Comparison of ENCODE assay signal across 8 cellular contexts in the genomic region with DNA sequence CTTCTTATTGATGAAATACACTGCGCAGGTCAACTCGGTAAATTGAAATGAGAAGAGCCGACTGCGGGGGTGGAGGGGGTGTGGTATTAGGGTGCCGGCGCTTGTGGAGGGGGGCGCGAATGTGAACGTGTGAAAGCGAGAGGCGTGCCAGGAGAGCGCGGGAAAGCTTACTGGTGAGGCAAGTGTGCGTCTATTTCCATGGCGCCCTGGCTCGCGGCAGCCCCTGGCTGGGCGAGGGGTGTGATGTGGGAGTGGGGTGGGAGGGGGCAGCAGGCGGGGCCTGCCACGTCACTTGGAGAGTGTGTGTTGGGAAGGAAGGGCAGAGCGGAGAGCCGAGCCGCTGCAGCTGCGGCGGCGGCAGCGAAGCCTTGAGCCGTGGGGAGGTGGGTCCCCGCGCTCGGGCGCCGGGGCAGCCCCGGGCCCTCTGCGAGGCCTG.
A peak's percentile ranks its signal among the peaks of the same experiment; 100 is the strongest.
DNase-seq lines count a peak whose midpoint lies in the region; ATAC-seq and TF ChIP-seq lines count a peak whose summit lies in the region.

No MANE protein-coding gene starts in this region.

- no peak overlapping the region for H3K4me3 ChIP-seq in GM06990 (replicated peaks; ENCODE audit: low read depth, low read length)

- no peak for ATAC-seq in HG02798 (IDR thresholded peaks at IDR 0.05; ENCODE audit: poor library complexity, unreplicated experiment)

- H3K36me3 Mint-ChIP-seq in glutamatergic neuron (ENCODE audit: unreplicated experiment) = peaks cover 13% of the 10 kb centered on the region

- H3K27ac Mint-ChIP-seq in glutamatergic neuron (ENCODE audit: unreplicated experiment) = no peak overlapping the region

- H3K4me1 Mint-ChIP-seq in glutamatergic neuron (ENCODE audit: low read depth, unreplicated experiment) = peaks cover 24% of the 10 kb centered on the region

- DNase-seq in GM06990 (ENCODE audit: extremely low read depth, insufficient read length) (peak; percentile 67), NCI-H748 treated with DMSO at 0.1 percent for 48 hours (lab: John Stamatoyannopoulos, UW) (peak; percentile 45), glutamatergic neuron (peak; percentile 78), posterior cingulate gyrus (peak in 9 of 10 donors; percentile 27 to 92 (median 55)), HPDE6-E6E7 (ENCODE audit: extremely low spot score) (no peak), dermis blood vessel endothelial cell (no peak)
- no peak for DNase-seq in activated CD4-positive, CD25-positive, alpha-beta regulatory T cell (lab: John Stamatoyannopoulos, UW)

- intact Hi-C loops in posterior cingulate gyrus (cut with DNase I) = no loop called here

- no peaks in the 10 kb centered on the region for H3K36me3 ChIP-seq in GM06990 (ENCODE audit: control insufficient read depth, insufficient read depth, low read length)

- peak overlapping the region; percentile 89 for H3K4me3 Mint-ChIP-seq in glutamatergic neuron (ENCODE audit: unreplicated experiment)

- H3K27me3 ChIP-seq in GM06990 (replicated peaks; ENCODE audit: control insufficient read depth, insufficient read depth, low read length) = no peaks in the 10 kb centered on the region; the same call in 1 of the 2 replicates

- TF ChIP-seq CTCF in GM06990 (IDR thresholded peaks at IDR 0.05; ENCODE audit: insufficient read depth, low read length, poor library complexity, severe bottlenecking) = no peak
- no peak for TF ChIP-seq CTCF in glutamatergic neuron (IDR thresholded peaks at IDR 0.05; ENCODE audit: partially characterized antibody, unreplicated experiment)

- H3K27me3 Mint-ChIP-seq in glutamatergic neuron (ENCODE audit: unreplicated experiment) = peaks cover 15% of the 10 kb centered on the region

- H3K9me3 Mint-ChIP-seq in glutamatergic neuron (ENCODE audit: unreplicated experiment) = peaks cover 12% of the 10 kb centered on the region

Comparison
In these comparisons a context has a peak if more than half of its experiments do, and no peak if none do; other contexts are left out.
1. DNase-seq: peak in GM06990 (single experiment), NCI-H748 treated with DMSO at 0.1 percent for 48 hours (single experiment), glutamatergic neuron (single experiment) and posterior cingulate gyrus (9 of 10); none in activated CD4-positive, CD25-positive, alpha-beta regulatory T cell (0 of 4), HPDE6-E6E7 (single experiment) and dermis blood vessel endothelial cell (single experiment).